8 cellular contexts compared by ENCODE assay signal in the genomic region with DNA sequence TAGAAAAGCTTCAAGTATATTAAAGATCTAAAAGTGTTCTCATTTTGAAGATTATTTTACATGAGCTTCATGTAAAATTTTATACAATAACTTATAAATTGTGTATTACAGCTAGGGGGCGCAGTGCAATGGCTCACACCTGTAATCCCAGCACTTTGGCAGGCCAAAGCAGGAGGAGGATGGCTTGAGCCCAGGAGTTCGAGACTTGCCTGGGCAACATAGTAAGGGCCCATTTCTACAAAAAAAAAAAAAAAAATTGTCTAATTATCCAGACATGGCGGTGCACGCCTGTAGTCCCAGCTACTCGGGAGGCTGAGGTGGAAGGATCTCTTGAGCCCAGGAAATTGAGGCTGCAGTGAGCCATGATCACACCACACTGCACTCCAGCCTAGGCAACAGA. TPM values are rescaled to one million over a fixed set of nuclear protein-coding genes. Genes with fewer than 3 reads are reported as not detected.
DNase-seq lines count a peak whose midpoint lies in the region; ATAC-seq and TF ChIP-seq lines count a peak whose summit lies in the region.

No MANE protein-coding gene starts in this region.

- peaks cover 4% of the 10 kb centered on the region for H3K36me3 ChIP-seq in mucosa of descending colon (ENCODE audit: low read depth)

- H3K27ac ChIP-seq in C4-2B, result no peak overlapping the region

- DNase-seq in SW480 (ENCODE audit: low spot score), result peak; percentile 17
- DNase-seq in central memory CD4-positive, alpha-beta T cell, result peak; percentile 41
- DNase-seq in mucosa of descending colon, result peak in 2 of 3 donors; percentile 47 to 72
- no peak for DNase-seq in GOT3 (lab: John Stamatoyannopoulos, UW)
- DNase-seq in DMS114 treated with DMSO at 0.1 percent for 48 hours (lab: John Stamatoyannopoulos, UW; ENCODE audit: unreplicated experiment), result no peak
- no peak for DNase-seq in NCI-H774 (lab: John Stamatoyannopoulos, UW)

- intact Hi-C loops in mucosa of descending colon (cut with DNase I, micrococcal nuclease), result loop anchor here in 1 of 2 donors (10.0 kb wide), 1 partner anchor 141 kb away; no protein-coding TSS in a partner anchor

- no peaks in the 10 kb centered on the region for H3K4me1 ChIP-seq in mucosa of descending colon (ENCODE audit: low read depth)

- no peak overlapping the region for H3K4me3 ChIP-seq in mucosa of descending colon

- TF ChIP-seq CTCF in C4-2B (conservative IDR thresholded peaks at IDR 0.05), result peak; percentile 86
- peak; percentile 37 for TF ChIP-seq CTCF in mucosa of descending colon (IDR thresholded peaks at IDR 0.05)

- H3K9me3 ChIP-seq in mucosa of descending colon, result no peaks in the 10 kb centered on the region

- ATAC-seq in GM18868 (IDR thresholded peaks at IDR 0.05; ENCODE audit: unreplicated experiment), result peak; percentile 49
- ATAC-seq in mucosa of descending colon, result peak; percentile 77

RNA-seq across cellular contexts. Expression of gene ACBD5, which starts 16.6 kb away (rescaled TPM):
- 10 to 100 TPM; 28.3 to 39.9 (median 31.9) TPM for total RNA-seq in mucosa of descending colon

Comparison
In these comparisons a context has a peak if more than half of its experiments do, and no peak if none do; other contexts are left out.
1. DNase-seq: peak in SW480 (single experiment), central memory CD4-positive, alpha-beta T cell (single experiment) and mucosa of descending colon (2 of 3); none in GOT3 (single experiment), DMS114 treated with DMSO at 0.1 percent for 48 hours (single experiment) and NCI-H774 (single experiment).